Comparison of ENCODE assay signal across 9 cellular contexts in genomic region chr9:114108016-114108833, GRCh38. TPM values are rescaled to one million over a fixed set of nuclear protein-coding genes. Genes with fewer than 3 reads are reported as not detected.
DNase-seq lines count a peak whose midpoint lies in the region; ATAC-seq and TF ChIP-seq lines count a peak whose summit lies in the region.
"Had no signal": no experiment of that assay in that cellular context is flagged by ENCODE, and none has a peak within 500 bp of the region (broad histone marks: within the 10 kb centered on the region; RNA-seq: fewer than 3 reads in every experiment).

No MANE protein-coding gene starts in this region.

- peaks cover 6% of the 10 kb centered on the region for H3K4me1 Mint-ChIP-seq in MCF 10A (ENCODE audit: insufficient read depth, unreplicated experiment)

- H3K27me3 Mint-ChIP-seq in MCF 10A (ENCODE audit: insufficient read depth, unreplicated experiment) = peaks cover 78% of the 10 kb centered on the region

- intact Hi-C loops in MCF 10A (cut with micrococcal nuclease) (loop anchor here (1.0 to 10.0 kb wide), 3 partner anchors 47 to 197 kb away; partner anchors contain the start of gene COL27A1), spleen (cut with DNase I; ENCODE audit: low total_unique reads) (no loop called here)

- no TSS peak for BruUV-seq in MCF 10A (replicated peaks; lab: Mats Ljungman, UMichigan)

- 45 to 52% (median 48%) methylated on average over 26 to 28 of the region's 28 CpGs for WGBS in spleen, 5 donors

- no peak for DNase-seq in BJ (ENCODE audit: low read depth)
- DNase-seq in NCI-H1105 (lab: John Stamatoyannopoulos, UW) = peak; percentile 58
- DNase-seq in T1000 (lab: John Stamatoyannopoulos, UW) = peak; percentile 61
- DNase-seq in MCF 10A (ENCODE audit: unreplicated experiment) = peak; percentile 76
- peak; percentile 95 for DNase-seq in iPS-NIHi7 (ENCODE audit: extremely low spot score)
- DNase-seq in spleen = peak; percentile 82

- CTCF ChIA-PET in BJ (lab: Yijun Ruan, JAX) (interaction anchor here (0.6 to 6.8 kb wide), 47 partner anchors 9 to 732 kb away, joined by 3 to 151 read pairs (median 5); partner anchors contain the start of genes AMBP, COL27A1 and KIF12), MCF 10A (lab: Yijun Ruan, JAX) (interaction anchor here (0.6 to 8.4 kb wide), 46 partner anchors 8 to 1154 kb away, joined by 3 to 160 read pairs (median 4); partner anchors contain the start of gene COL27A1)

- no peaks in the 10 kb centered on the region for H3K9me3 Mint-ChIP-seq in MCF 10A (ENCODE audit: unreplicated experiment)

- POLR2A ChIA-PET in BJ (lab: Charles Lee) = no interaction called here
- POLR2A ChIA-PET in MCF 10A (lab: Yijun Ruan, JAX) = interaction anchor here (0.8 to 1.6 kb wide), 2 partner anchors 183 kb away, joined by 3 read pairs; no protein-coding TSS in a partner anchor

- H3K36me3 ChIP-seq in BJ (ENCODE audit: control insufficient read depth, insufficient read depth, low read length) (no peaks in the 10 kb centered on the region), spleen (no peaks in the 10 kb centered on the region)

- H3K4me3 ChIP-seq in BJ (ENCODE audit: low read depth, low read length) (no peak overlapping the region), spleen (no peak overlapping the region)

- H3K36me3 Mint-ChIP-seq in MCF 10A (ENCODE audit: insufficient read depth, unreplicated experiment) = peaks cover 6% of the 10 kb centered on the region

- TF ChIP-seq CTCF in BJ (IDR thresholded peaks at IDR 0.05; ENCODE audit: insufficient read depth, low read depth, low read length) = peak; percentile 100
- TF ChIP-seq CTCF in MCF 10A (IDR thresholded peaks at IDR 0.05; ENCODE audit: unreplicated experiment) = peak; percentile 91
- TF ChIP-seq CTCF in spleen (IDR thresholded peaks at IDR 0.05 in 8 of 11, conservative IDR thresholded peaks at IDR 0.05 in 3 of 11) = peak; percentile 50 to 89 (median 77)

- peaks cover 0 to 7% (median 0%) of the 10 kb centered on the region in 6 donors for H3K4me1 ChIP-seq in spleen

- H3K27me3 ChIP-seq in BJ (ENCODE audit: control insufficient read depth, insufficient read depth, low read length) (0 out of 2 replicates have a peak, but pooled peaks cover 1% of the 10 kb centered on the region), spleen (replicated peaks in 1 of 7) (peaks cover 0 to 30% (median 0%) of the 10 kb centered on the region in 7 donors)

- no peak overlapping the region for H3K27ac ChIP-seq in spleen

- TF ChIP-seq POLR2A in spleen (IDR thresholded peaks at IDR 0.05) = no peak

- no peak overlapping the region for H3K4me3 Mint-ChIP-seq in MCF 10A (ENCODE audit: unreplicated experiment)

- ATAC-seq in GM19351 (IDR thresholded peaks at IDR 0.05; ENCODE audit: unreplicated experiment) (peak; percentile 74), GM21423 (IDR thresholded peaks at IDR 0.05; ENCODE audit: unreplicated experiment) (no peak)

- H3K9me3 ChIP-seq in spleen = no peaks in the 10 kb centered on the region

- no peak overlapping the region for H3K27ac Mint-ChIP-seq in MCF 10A (ENCODE audit: low read depth, unreplicated experiment)

RNA-seq across cellular contexts. Expression of gene KIF12, which starts 9.1 kb away (rescaled TPM):
- polyA plus RNA-seq in BJ (2011; rRNA removed) (0.07 TPM in 2 replicates), spleen (under 1 TPM; 0.20 to 0.26 (median 0.23) TPM)
- polyA minus RNA-seq in BJ (2011; rRNA and poly(A)+ RNA removed) = not detected in 2 replicates
- total RNA-seq in MCF 10A (2022) (not detected in 2 replicates), spleen (1 to 10 TPM in 2 of 7 donors, not detected in 5; 1.0 to 1.5 TPM)
- total RNA-seq: subcutaneous adipose tissue had no signal

RNA-seq across cellular contexts. Expression of gene AMBP, which starts 30.1 kb away (rescaled TPM):
- polyA plus RNA-seq in BJ (2011; rRNA removed) (0.22 and 0.23 TPM in 2 replicates), spleen (under 1 TPM in 2 of 3 donors, not detected in 1; 0.09 to 0.12 TPM)
- not detected in 2 replicates for polyA minus RNA-seq in BJ (2011; rRNA and poly(A)+ RNA removed)
- total RNA-seq in MCF 10A (2022) (not detected in 2 replicates), spleen (1 to 10 TPM in 1 of 7 donors, not detected in 6; 1.6 TPM)
- total RNA-seq: subcutaneous adipose tissue had no signal

RNA-seq across cellular contexts. Expression of gene COL27A1, which starts 47.1 kb away (rescaled TPM):
- polyA plus RNA-seq in BJ (2011; rRNA removed) (11.6 and 16.6 TPM in 2 replicates), spleen (1 to 10 TPM; 2.1 to 8.1 (median 3.0) TPM)
- 14.0 and 14.3 TPM in 2 replicates for polyA minus RNA-seq in BJ (2011; rRNA and poly(A)+ RNA removed)
- total RNA-seq in MCF 10A (2022) (1.3 and 2.9 TPM in 2 replicates), spleen (10 to 100 TPM in 4 of 7 donors, 1 to 10 TPM in 3; 2.3 to 23.4 (median 10.4) TPM)
